In genomic region chr18:71583291-71583690, GRCh38 we compare ENCODE assay signal across 28 cellular contexts.
"Had no signal": no experiment of that assay in that cellular context is flagged by ENCODE, and none has a peak within 500 bp of the region (broad histone marks: within the 10 kb centered on the region; RNA-seq: fewer than 3 reads in every experiment).

No MANE protein-coding gene starts in this region.

- H3K79me2 ChIP-seq: parathyroid adenoma had no signal

- H3K9ac ChIP-seq: parathyroid adenoma had no signal

- H3K4me1 ChIP-seq: colonic mucosa, heart right ventricle, lower lobe of right lung, parathyroid adenoma, stomach, suprapubic skin, tibial nerve had no signal

- H3K27ac ChIP-seq: brain microvascular endothelial cell, colonic mucosa, dorsolateral prefrontal cortex, esophagus muscularis mucosa, heart right ventricle, lower lobe of right lung, parathyroid adenoma, stomach, suprapubic skin, tibial nerve had no signal

- ATAC-seq: activated CD4-positive, alpha-beta T cell treated with anti-CD3 and anti-CD28 coated beads for 36 hours; activated T-cell treated with anti-CD3 and anti-CD28 coated beads, Interleukin-2, amount 50 U/mL, for 4 hours; effector memory CD8-positive, alpha-beta T cell; heart right ventricle; left lobe of liver; lower lobe of right lung; mucosa of descending colon; sciatic nerve; stimulated activated memory B cell treated with anti-CD40 and anti-IgM and Interleukin-4, amounts not matched to agents 10 μg/mL and 1 μg/mL and 100 μg/mL, for 72 hours had no signal

- H2AFZ ChIP-seq: parathyroid adenoma had no signal

- H3K27me3 ChIP-seq: brain microvascular endothelial cell, colonic mucosa, dorsolateral prefrontal cortex, esophagus muscularis mucosa, heart right ventricle, stomach, suprapubic skin, tibial nerve had no signal

- H3K36me3 ChIP-seq: brain microvascular endothelial cell, colonic mucosa, esophagus muscularis mucosa, heart right ventricle, lower lobe of right lung, stomach, suprapubic skin, tibial nerve had no signal

- DNase-seq: activated B cell treated with CpG ODN at 0.5 μM for 24 hours; activated CD4-positive, alpha-beta T cell treated with anti-CD3 and anti-CD28 coated beads for 36 hours; activated CD4-positive, alpha-beta T cell treated with anti-CD3 and anti-CD28 coated beads, Interleukin-2, amount 50 U/mL, for 48 hours; activated CD8-positive, alpha-beta memory T cell treated with anti-CD3 and anti-CD28 coated beads, Interleukin-2, amount 50 U/mL, for 48 hours; activated naive CD4-positive, alpha-beta T cell treated with Interleukin-2 at 50 U/mL for 16 hours; activated T-cell treated with anti-CD3 and anti-CD28 coated beads, Interleukin-2, amount 50 U/mL, for 4 hours; amygdala; brain microvascular endothelial cell; colonic mucosa; dorsolateral prefrontal cortex; effector memory CD8-positive, alpha-beta T cell; foreskin fibroblast; heart right ventricle; lower lobe of right lung; mesendoderm; mucosa of descending colon; nucleus accumbens; small intestine; stimulated activated CD4-positive, alpha-beta T cell treated with anti-CD3 and anti-CD28 coated beads, Interleukin-2, amount 100 ng/mL, for 24 hours; stomach; T1000 had no signal

- H3K4me3 ChIP-seq: colonic mucosa, dorsolateral prefrontal cortex, heart right ventricle, lower lobe of right lung, mucosa of descending colon, stomach, suprapubic skin, tibial nerve had no signal

- H3K9me3 ChIP-seq: colonic mucosa, esophagus muscularis mucosa, lower lobe of right lung, mucosa of descending colon, suprapubic skin, tibial nerve had no signal

- FAIRE-seq: small intestine had no signal
